Comparison of ENCODE assay signal across 14 cellular contexts in genomic region chr7:149839933-149840332, GRCh38. TPM values are rescaled to one million over a fixed set of nuclear protein-coding genes. Genes with fewer than 3 reads are reported as not detected.
DNase-seq lines count a peak whose midpoint lies in the region; ATAC-seq and TF ChIP-seq lines count a peak whose summit lies in the region.
"Had no signal": no experiment of that assay in that cellular context is flagged by ENCODE, and none has a peak within 500 bp of the region (broad histone marks: within the 10 kb centered on the region; RNA-seq: fewer than 3 reads in every experiment).

No MANE protein-coding gene starts in this region.

- no peaks in the 10 kb centered on the region for H3K9me3 ChIP-seq in breast epithelium
- H3K9me3 ChIP-seq in upper lobe of right lung: no peaks in the 10 kb centered on the region
- H3K9me3 ChIP-seq: Peyer's patch had no signal

- H3K36me3 ChIP-seq in breast epithelium: no peaks in the 10 kb centered on the region
- no peaks in the 10 kb centered on the region for H3K36me3 ChIP-seq in upper lobe of right lung
- H3K36me3 ChIP-seq: Peyer's patch had no signal

- H3K27me3 Mint-ChIP-seq in MCF 10A (ENCODE audit: insufficient read depth, unreplicated experiment): peaks cover 6% of the 10 kb centered on the region
- H3K27me3 Mint-ChIP-seq in T-cell: no peaks in the 10 kb centered on the region
- peaks cover 0 to 13% (median 5%) of the 10 kb centered on the region in 3 donors for H3K27me3 Mint-ChIP-seq in immature natural killer cell (ENCODE audit: low read depth in 3 of 3)
- peaks cover 6% of the 10 kb centered on the region for H3K27me3 Mint-ChIP-seq in type B pancreatic cell

- no peak for DNase-seq in MCF 10A (ENCODE audit: unreplicated experiment)
- no peak for DNase-seq in breast epithelium (ENCODE audit: low spot score in 2 of 2)
- no peak for DNase-seq in T-cell
- DNase-seq in immature natural killer cell: no peak
- DNase-seq in type B pancreatic cell (ENCODE audit: extremely low spot score, unreplicated experiment): no peak
- no peak for DNase-seq in superior temporal gyrus (ENCODE audit: extremely low spot score)
- no peak for DNase-seq in upper lobe of right lung
- DNase-seq: AML-193; DMS79; effector CD4-positive, alpha-beta T cell; NCI-H510A treated with DMSO at 0.1 percent for 48 hours; Peyer's patch had no signal

- H3K4me1 ChIP-seq in breast epithelium: peaks cover 0 to 7% of the 10 kb centered on the region in 2 donors
- peaks cover 6% of the 10 kb centered on the region for H3K4me1 ChIP-seq in upper lobe of right lung

- no peaks in the 10 kb centered on the region for H3K9me3 Mint-ChIP-seq in MCF 10A (ENCODE audit: unreplicated experiment)
- H3K9me3 Mint-ChIP-seq in T-cell: no peaks in the 10 kb centered on the region
- H3K9me3 Mint-ChIP-seq in immature natural killer cell: no peaks in the 10 kb centered on the region
- H3K9me3 Mint-ChIP-seq in type B pancreatic cell: no peaks in the 10 kb centered on the region

- H3K27me3 ChIP-seq in breast epithelium (no peaks in the 10 kb centered on the region), upper lobe of right lung (no peaks in the 10 kb centered on the region)
- H3K27me3 ChIP-seq: Peyer's patch had no signal

- no peak for TF ChIP-seq CTCF in MCF 10A (IDR thresholded peaks at IDR 0.05; ENCODE audit: unreplicated experiment)
- TF ChIP-seq CTCF in breast epithelium (IDR thresholded peaks at IDR 0.05): no peak
- TF ChIP-seq CTCF in type B pancreatic cell (conservative IDR thresholded peaks at IDR 0.05): no peak
- TF ChIP-seq CTCF in upper lobe of right lung (IDR thresholded peaks at IDR 0.05): no peak

- BruUV-seq in MCF 10A (replicated peaks; lab: Mats Ljungman, UMichigan): no TSS peak

- H3K4me3 ChIP-seq in breast epithelium (no peak overlapping the region), upper lobe of right lung (no peak overlapping the region)
- H3K4me3 ChIP-seq: lung had no signal

- intact Hi-C loops in MCF 10A (cut with micrococcal nuclease) (loop anchor here (2.0 kb wide), 1 partner anchor 33 kb away; the partner anchor contains the start of gene ATP6V0E2), breast epithelium (cut with DNase I; ENCODE audit: low total_unique reads) (loop anchor here (10.0 kb wide), 1 partner anchor 365 kb away; no protein-coding TSS in a partner anchor), upper lobe of right lung (cut with DNase I) (no loop called here)

- CTCF ChIA-PET in MCF 10A (lab: Yijun Ruan, JAX): interaction anchor here (0.6 to 1.2 kb wide), 3 partner anchors 10 to 974 kb away, joined by 3 to 6 read pairs (median 3); no protein-coding TSS in a partner anchor
- CTCF ChIA-PET in T-cell (lab: Charles Lee): interaction anchor here (0.6 to 1.5 kb wide), 13 partner anchors 9 to 1229 kb away, joined by 3 to 8 read pairs (median 4); partner anchors contain the start of gene GIMAP8 (in 1 of the 2)

- peak overlapping the region; percentile 77 for H3K4me3 Mint-ChIP-seq in MCF 10A (ENCODE audit: unreplicated experiment)
- peak overlapping the region; percentile 73 to 87 (median 79) for H3K4me3 Mint-ChIP-seq in T-cell
- H3K4me3 Mint-ChIP-seq in immature natural killer cell: peak overlapping the region; percentile 68 to 93 (median 89)
- H3K4me3 Mint-ChIP-seq in type B pancreatic cell: peak overlapping the region; percentile 90

- ATAC-seq in T-cell (replicated peaks in 1 of 4): no peak
- no peak for ATAC-seq in HG03439 (IDR thresholded peaks at IDR 0.05; ENCODE audit: unreplicated experiment)
- ATAC-seq in upper lobe of right lung: no peak

- no peaks in the 10 kb centered on the region for H3K36me3 Mint-ChIP-seq in MCF 10A (ENCODE audit: insufficient read depth, unreplicated experiment)
- no peaks in the 10 kb centered on the region for H3K36me3 Mint-ChIP-seq in T-cell
- H3K36me3 Mint-ChIP-seq in immature natural killer cell: no peaks in the 10 kb centered on the region
- no peaks in the 10 kb centered on the region for H3K36me3 Mint-ChIP-seq in type B pancreatic cell

- H3K4me1 Mint-ChIP-seq in MCF 10A (ENCODE audit: insufficient read depth, unreplicated experiment) (peaks cover 15% of the 10 kb centered on the region), T-cell (peaks cover 52 to 61% (median 58%) of the 10 kb centered on the region in 3 donors), immature natural killer cell (peaks cover 18 to 25% of the 10 kb centered on the region in 2 donors), type B pancreatic cell (ENCODE audit: unreplicated experiment) (peaks cover 17% of the 10 kb centered on the region)

- POLR2A ChIA-PET in MCF 10A (lab: Yijun Ruan, JAX): interaction anchor here (0.6 to 2.6 kb wide), 8 partner anchors 8 to 530 kb away, joined by 3 to 9 read pairs (median 4); partner anchors contain the start of gene REPIN1
- POLR2A ChIA-PET in T-cell (lab: Charles Lee): interaction anchor here (0.6 to 0.7 kb wide), 4 partner anchors 15 to 834 kb away, joined by 5 to 12 read pairs (median 10); no protein-coding TSS in a partner anchor

- H3K27ac Mint-ChIP-seq in MCF 10A (ENCODE audit: low read depth, unreplicated experiment) (no peak overlapping the region), T-cell (no peak overlapping the region), immature natural killer cell (no peak overlapping the region), type B pancreatic cell (no peak overlapping the region)

- no peak for TF ChIP-seq POLR2A in breast epithelium (IDR thresholded peaks at IDR 0.05)

- H3K27ac ChIP-seq in breast epithelium (no peak overlapping the region), upper lobe of right lung (no peak overlapping the region)
- H3K27ac ChIP-seq: Peyer's patch had no signal

RNA-seq across cellular contexts. Expression of gene ZNF862, which starts 1.8 kb away (rescaled TPM):
- total RNA-seq in MCF 10A (2022) (17.4 and 22.2 TPM in 2 replicates), breast epithelium (10 to 100 TPM; 21.4 to 27.8 (median 27.2) TPM), T-cell (10 to 100 TPM; 49.3 to 72.0 (median 63.8) TPM), type B pancreatic cell (ENCODE audit: low replicate concordance) (21.2 and 23.9 TPM in 2 replicates), upper lobe of right lung (14.6 TPM)
- polyA plus RNA-seq in immature natural killer cell: 1 to 10 TPM; 1.9 to 5.5 (median 2.5) TPM

RNA-seq across cellular contexts. Expression of gene ATP6V0E2, which starts 33.8 kb away (rescaled TPM):
- total RNA-seq in MCF 10A (2022): 8.6 and 8.9 TPM in 2 replicates
- total RNA-seq in breast epithelium: 10 to 100 TPM; 18.4 to 29.2 (median 23.1) TPM
- 10 to 100 TPM; 48.5 to 79.4 (median 63.9) TPM for total RNA-seq in T-cell
- polyA plus RNA-seq in immature natural killer cell: 10 to 100 TPM; 72.8 to 80.5 (median 73.9) TPM
- 36.8 and 53.6 TPM in 2 replicates for total RNA-seq in type B pancreatic cell (ENCODE audit: low replicate concordance)
- total RNA-seq in upper lobe of right lung: 19.6 TPM
